Comparison of ENCODE assay signal across 1 cellular context in the genomic region with DNA sequence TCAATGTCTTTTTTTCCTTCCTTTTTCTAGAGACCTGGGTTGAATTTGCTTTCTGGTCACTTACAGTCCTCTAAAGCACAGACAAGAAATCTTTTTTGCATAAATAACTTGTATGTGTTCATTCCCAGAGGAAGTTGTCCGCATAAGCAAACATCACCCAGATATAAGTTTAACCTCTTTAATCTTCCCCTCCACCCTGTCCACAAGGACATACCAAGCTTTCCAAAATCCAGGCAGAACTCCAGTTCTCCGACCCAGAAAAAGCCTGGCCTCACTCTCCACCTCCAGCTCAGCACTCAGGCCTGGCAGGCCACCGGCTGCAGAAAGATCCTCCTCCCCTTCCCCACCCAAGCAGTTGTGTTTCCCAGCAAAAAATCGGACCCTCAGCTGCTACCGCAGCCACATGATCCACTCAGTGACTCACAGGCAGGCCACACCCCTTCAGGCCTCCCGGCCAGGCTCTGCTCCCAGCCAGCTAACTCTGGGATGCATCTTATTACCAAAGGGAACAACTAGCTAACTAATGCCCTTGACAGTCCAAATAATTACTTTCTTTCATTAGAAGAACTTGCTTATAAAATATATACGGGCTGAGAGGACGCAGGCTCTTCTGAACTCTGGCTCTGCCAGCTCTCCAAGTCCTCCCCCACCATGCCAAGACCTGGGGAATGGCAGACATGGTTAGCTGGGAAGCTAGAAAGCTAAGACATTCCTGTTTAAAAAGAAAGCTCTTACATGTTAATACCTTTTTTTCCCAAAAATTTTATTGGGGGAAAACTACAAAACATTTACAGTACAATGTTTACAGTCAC.
A peak's percentile ranks its signal among the peaks of the same experiment; 100 is the strongest.
TF ChIP-seq lines count a peak whose summit lies in the region.

No MANE protein-coding gene starts in this region.

TF ChIP-seq in HepG2, 621 proteins besides CTCF, POLR2A, EP300 and RAD21 (continued from another document and continues in another):
- TF ChIP-seq, protein P1, sequence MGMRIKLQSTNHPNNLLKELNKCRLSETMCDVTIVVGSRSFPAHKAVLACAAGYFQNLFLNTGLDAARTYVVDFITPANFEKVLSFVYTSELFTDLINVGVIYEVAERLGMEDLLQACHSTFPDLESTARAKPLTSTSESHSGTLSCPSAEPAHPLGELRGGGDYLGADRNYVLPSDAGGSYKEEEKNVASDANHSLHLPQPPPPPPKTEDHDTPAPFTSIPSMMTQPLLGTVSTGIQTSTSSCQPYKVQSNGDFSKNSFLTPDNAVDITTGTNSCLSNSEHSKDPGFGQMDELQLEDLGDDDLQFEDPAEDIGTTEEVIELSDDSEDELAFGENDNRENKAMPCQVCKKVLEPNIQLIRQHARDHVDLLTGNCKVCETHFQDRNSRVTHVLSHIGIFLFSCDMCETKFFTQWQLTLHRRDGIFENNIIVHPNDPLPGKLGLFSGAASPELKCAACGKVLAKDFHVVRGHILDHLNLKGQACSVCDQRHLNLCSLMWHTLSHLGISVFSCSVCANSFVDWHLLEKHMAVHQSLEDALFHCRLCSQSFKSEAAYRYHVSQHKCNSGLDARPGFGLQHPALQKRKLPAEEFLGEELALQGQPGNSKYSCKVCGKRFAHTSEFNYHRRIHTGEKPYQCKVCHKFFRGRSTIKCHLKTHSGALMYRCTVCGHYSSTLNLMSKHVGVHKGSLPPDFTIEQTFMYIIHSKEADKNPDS (CRISPR knock-in tag; IDR thresholded peaks at IDR 0.05): 0 out of 2 replicates have a peak, but pooled peaks have one; percentile 52
- peak; percentile 61 for TF ChIP-seq BCL6 (CRISPR knock-in tag; IDR thresholded peaks at IDR 0.05)
- TF ChIP-seq, protein P2, sequence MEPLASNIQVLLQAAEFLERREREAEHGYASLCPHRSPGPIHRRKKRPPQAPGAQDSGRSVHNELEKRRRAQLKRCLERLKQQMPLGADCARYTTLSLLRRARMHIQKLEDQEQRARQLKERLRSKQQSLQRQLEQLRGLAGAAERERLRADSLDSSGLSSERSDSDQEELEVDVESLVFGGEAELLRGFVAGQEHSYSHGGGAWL (CRISPR knock-in tag; IDR thresholded peaks at IDR 0.05): peak; percentile 64; the same call in 1 of the 2 replicates
- TF ChIP-seq TAF15 (IDR thresholded peaks at IDR 0.05; ENCODE audit: low read depth, low read length, poor library complexity, severe bottlenecking): peak; percentile 79
- no peak for TF ChIP-seq CCDC6 (CRISPR knock-in tag; IDR thresholded peaks at IDR 0.05)
- peak; percentile 74; the same call in 1 of the 2 replicates for TF ChIP-seq HOXA9 (CRISPR knock-in tag; IDR thresholded peaks at IDR 0.05; ENCODE audit: borderline replicate concordance)
- peak; percentile 81; the same call in 1 of the 2 replicates for TF ChIP-seq U2AF2 (IDR thresholded peaks at IDR 0.05; ENCODE audit: low read depth, low read length)
- peak; percentile 31 for TF ChIP-seq PRPF4 (IDR thresholded peaks at IDR 0.05; ENCODE audit: low read depth, low read length, poor library complexity, severe bottlenecking)
- TF ChIP-seq ZNF816 (CRISPR knock-in tag; IDR thresholded peaks at IDR 0.05; ENCODE audit: borderline replicate concordance): no peak; the same call in 1 of the 2 replicates
- TF ChIP-seq ZNF644 (CRISPR knock-in tag; IDR thresholded peaks at IDR 0.05; ENCODE audit: low read depth): peak; percentile 28; the same call in 1 of the 2 replicates
- TF ChIP-seq, protein P3, sequence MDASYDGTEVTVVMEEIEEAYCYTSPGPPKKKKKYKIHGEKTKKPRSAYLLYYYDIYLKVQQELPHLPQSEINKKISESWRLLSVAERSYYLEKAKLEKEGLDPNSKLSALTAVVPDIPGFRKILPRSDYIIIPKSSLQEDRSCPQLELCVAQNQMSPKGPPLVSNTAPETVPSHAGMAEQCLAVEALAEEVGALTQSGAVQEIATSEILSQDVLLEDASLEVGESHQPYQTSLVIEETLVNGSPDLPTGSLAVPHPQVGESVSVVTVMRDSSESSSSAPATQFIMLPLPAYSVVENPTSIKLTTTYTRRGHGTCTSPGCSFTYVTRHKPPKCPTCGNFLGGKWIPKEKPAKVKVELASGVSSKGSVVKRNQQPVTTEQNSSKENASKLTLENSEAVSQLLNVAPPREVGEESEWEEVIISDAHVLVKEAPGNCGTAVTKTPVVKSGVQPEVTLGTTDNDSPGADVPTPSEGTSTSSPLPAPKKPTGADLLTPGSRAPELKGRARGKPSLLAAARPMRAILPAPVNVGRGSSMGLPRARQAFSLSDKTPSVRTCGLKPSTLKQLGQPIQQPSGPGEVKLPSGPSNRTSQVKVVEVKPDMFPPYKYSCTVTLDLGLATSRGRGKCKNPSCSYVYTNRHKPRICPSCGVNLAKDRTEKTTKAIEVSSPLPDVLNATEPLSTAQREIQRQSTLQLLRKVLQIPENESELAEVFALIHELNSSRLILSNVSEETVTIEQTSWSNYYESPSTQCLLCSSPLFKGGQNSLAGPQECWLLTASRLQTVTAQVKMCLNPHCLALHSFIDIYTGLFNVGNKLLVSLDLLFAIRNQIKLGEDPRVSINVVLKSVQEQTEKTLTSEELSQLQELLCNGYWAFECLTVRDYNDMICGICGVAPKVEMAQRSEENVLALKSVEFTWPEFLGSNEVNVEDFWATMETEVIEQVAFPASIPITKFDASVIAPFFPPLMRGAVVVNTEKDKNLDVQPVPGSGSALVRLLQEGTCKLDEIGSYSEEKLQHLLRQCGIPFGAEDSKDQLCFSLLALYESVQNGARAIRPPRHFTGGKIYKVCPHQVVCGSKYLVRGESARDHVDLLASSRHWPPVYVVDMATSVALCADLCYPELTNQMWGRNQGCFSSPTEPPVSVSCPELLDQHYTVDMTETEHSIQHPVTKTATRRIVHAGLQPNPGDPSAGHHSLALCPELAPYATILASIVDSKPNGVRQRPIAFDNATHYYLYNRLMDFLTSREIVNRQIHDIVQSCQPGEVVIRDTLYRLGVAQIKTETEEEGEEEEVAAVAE (CRISPR knock-in tag; IDR thresholded peaks at IDR 0.05; ENCODE audit: borderline replicate concordance): peak; percentile 71; the same call in 1 of the 2 replicates
- peak; percentile 57; the same call in 1 of the 2 replicates for TF ChIP-seq SP4 (CRISPR knock-in tag; IDR thresholded peaks at IDR 0.05)
- TF ChIP-seq, protein P4, sequence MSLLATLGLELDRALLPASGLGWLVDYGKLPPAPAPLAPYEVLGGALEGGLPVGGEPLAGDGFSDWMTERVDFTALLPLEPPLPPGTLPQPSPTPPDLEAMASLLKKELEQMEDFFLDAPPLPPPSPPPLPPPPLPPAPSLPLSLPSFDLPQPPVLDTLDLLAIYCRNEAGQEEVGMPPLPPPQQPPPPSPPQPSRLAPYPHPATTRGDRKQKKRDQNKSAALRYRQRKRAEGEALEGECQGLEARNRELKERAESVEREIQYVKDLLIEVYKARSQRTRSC (CRISPR knock-in tag; IDR thresholded peaks at IDR 0.05; ENCODE audit: low read depth): no peak
- TF ChIP-seq, protein P5, sequence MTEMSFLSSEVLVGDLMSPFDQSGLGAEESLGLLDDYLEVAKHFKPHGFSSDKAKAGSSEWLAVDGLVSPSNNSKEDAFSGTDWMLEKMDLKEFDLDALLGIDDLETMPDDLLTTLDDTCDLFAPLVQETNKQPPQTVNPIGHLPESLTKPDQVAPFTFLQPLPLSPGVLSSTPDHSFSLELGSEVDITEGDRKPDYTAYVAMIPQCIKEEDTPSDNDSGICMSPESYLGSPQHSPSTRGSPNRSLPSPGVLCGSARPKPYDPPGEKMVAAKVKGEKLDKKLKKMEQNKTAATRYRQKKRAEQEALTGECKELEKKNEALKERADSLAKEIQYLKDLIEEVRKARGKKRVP (CRISPR knock-in tag; IDR thresholded peaks at IDR 0.05): peak in 1 of 2 experiments; percentile 65; a peak in 2 of 4 replicates
- peak; percentile 67 for TF ChIP-seq ATF7-NPFF (CRISPR knock-in tag; IDR thresholded peaks at IDR 0.05; ENCODE audit: low read depth)
- no peak for TF ChIP-seq ZNF20 (CRISPR knock-in tag; IDR thresholded peaks at IDR 0.05)
- TF ChIP-seq, protein P6, sequence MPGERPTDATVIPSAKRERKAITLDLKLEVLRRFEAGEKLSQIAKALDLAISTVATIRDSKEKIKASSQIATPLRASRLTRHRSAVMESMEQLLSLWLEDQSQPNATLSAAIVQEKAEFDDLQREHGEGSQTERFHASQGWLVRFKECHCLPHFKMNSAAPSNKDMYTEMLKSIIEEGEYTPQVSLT (CRISPR knock-in tag; IDR thresholded peaks at IDR 0.05; ENCODE audit: borderline replicate concordance, low read depth): 0 out of 2 replicates have a peak, but pooled peaks have one; percentile 75
- TF ChIP-seq GTF3A (CRISPR knock-in tag; conservative IDR thresholded peaks at IDR 0.05): no peak
- TF ChIP-seq, protein P7, sequence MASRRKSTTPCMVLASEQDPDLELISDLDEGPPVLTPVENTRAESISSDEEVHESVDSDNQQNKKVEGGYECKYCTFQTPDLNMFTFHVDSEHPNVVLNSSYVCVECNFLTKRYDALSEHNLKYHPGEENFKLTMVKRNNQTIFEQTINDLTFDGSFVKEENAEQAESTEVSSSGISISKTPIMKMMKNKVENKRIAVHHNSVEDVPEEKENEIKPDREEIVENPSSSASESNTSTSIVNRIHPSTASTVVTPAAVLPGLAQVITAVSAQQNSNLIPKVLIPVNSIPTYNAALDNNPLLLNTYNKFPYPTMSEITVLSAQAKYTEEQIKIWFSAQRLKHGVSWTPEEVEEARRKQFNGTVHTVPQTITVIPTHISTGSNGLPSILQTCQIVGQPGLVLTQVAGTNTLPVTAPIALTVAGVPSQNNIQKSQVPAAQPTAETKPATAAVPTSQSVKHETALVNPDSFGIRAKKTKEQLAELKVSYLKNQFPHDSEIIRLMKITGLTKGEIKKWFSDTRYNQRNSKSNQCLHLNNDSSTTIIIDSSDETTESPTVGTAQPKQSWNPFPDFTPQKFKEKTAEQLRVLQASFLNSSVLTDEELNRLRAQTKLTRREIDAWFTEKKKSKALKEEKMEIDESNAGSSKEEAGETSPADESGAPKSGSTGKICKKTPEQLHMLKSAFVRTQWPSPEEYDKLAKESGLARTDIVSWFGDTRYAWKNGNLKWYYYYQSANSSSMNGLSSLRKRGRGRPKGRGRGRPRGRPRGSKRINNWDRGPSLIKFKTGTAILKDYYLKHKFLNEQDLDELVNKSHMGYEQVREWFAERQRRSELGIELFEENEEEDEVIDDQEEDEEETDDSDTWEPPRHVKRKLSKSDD (CRISPR knock-in tag; IDR thresholded peaks at IDR 0.05; ENCODE audit: low read depth): 0 out of 2 replicates have a peak, but pooled peaks have one; percentile 54
- TF ChIP-seq GZF1 (CRISPR knock-in tag; IDR thresholded peaks at IDR 0.05): peak; percentile 86; the same call in 1 of the 2 replicates
- 0 out of 2 replicates have a peak, but pooled peaks have one; percentile 36 for TF ChIP-seq ZNF629 (CRISPR knock-in tag; conservative IDR thresholded peaks at IDR 0.05)
- TF ChIP-seq ETV6 (CRISPR knock-in tag; conservative IDR thresholded peaks at IDR 0.05): 0 out of 2 replicates have a peak, but pooled peaks have one; percentile 73
- TF ChIP-seq MEIS2 (CRISPR knock-in tag; IDR thresholded peaks at IDR 0.05): peak; percentile 69; the same call in 1 of the 2 replicates
- no peak for TF ChIP-seq ZNF383 (CRISPR knock-in tag; IDR thresholded peaks at IDR 0.05; ENCODE audit: borderline replicate concordance)
- peak; percentile 79 for TF ChIP-seq ZSCAN21 (CRISPR knock-in tag; IDR thresholded peaks at IDR 0.05; ENCODE audit: borderline replicate concordance)
- no peak for TF ChIP-seq ZNF143 (CRISPR knock-in tag; IDR thresholded peaks at IDR 0.05)
- TF ChIP-seq, protein P8, sequence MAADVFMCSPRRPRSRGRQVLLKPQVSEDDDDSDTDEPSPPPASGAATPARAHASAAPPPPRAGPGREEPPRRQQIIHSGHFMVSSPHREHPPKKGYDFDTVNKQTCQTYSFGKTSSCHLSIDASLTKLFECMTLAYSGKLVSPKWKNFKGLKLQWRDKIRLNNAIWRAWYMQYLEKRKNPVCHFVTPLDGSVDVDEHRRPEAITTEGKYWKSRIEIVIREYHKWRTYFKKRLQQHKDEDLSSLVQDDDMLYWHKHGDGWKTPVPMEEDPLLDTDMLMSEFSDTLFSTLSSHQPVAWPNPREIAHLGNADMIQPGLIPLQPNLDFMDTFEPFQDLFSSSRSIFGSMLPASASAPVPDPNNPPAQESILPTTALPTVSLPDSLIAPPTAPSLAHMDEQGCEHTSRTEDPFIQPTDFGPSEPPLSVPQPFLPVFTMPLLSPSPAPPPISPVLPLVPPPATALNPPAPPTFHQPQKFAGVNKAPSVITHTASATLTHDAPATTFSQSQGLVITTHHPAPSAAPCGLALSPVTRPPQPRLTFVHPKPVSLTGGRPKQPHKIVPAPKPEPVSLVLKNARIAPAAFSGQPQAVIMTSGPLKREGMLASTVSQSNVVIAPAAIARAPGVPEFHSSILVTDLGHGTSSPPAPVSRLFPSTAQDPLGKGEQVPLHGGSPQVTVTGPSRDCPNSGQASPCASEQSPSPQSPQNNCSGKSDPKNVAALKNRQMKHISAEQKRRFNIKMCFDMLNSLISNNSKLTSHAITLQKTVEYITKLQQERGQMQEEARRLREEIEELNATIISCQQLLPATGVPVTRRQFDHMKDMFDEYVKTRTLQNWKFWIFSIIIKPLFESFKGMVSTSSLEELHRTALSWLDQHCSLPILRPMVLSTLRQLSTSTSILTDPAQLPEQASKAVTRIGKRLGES (CRISPR knock-in tag; IDR thresholded peaks at IDR 0.05; ENCODE audit: borderline replicate concordance): no peak
- TF ChIP-seq ZC3H13 (CRISPR knock-in tag; IDR thresholded peaks at IDR 0.05): peak; percentile 100
- peak; percentile 78 for TF ChIP-seq ZMYM3 (CRISPR knock-in tag; IDR thresholded peaks at IDR 0.05)
- TF ChIP-seq ZNF761 (CRISPR knock-in tag; conservative IDR thresholded peaks at IDR 0.05): peak; percentile 84; the same call in 1 of the 2 replicates
- 0 out of 2 replicates have a peak, but pooled peaks have one; percentile 49 for TF ChIP-seq ZNF501 (CRISPR knock-in tag; IDR thresholded peaks at IDR 0.05)
- peak; percentile 75; the same call in 1 of the 2 replicates for TF ChIP-seq ZNF124 (CRISPR knock-in tag; IDR thresholded peaks at IDR 0.05)
- TF ChIP-seq, protein P9, sequence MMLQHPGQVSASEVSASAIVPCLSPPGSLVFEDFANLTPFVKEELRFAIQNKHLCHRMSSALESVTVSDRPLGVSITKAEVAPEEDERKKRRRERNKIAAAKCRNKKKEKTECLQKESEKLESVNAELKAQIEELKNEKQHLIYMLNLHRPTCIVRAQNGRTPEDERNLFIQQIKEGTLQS (CRISPR knock-in tag; IDR thresholded peaks at IDR 0.05): peak; percentile 78
- no peak for TF ChIP-seq ZNF75D (CRISPR knock-in tag; IDR thresholded peaks at IDR 0.05; ENCODE audit: borderline replicate concordance)
- TF ChIP-seq HNRNPUL1 (IDR thresholded peaks at IDR 0.05; ENCODE audit: low read depth, low read length): no peak
- no peak for TF ChIP-seq PLRG1 (conservative IDR thresholded peaks at IDR 0.05)
- TF ChIP-seq SIX4 (CRISPR knock-in tag; IDR thresholded peaks at IDR 0.05): peak; percentile 83
- TF ChIP-seq, protein P10, sequence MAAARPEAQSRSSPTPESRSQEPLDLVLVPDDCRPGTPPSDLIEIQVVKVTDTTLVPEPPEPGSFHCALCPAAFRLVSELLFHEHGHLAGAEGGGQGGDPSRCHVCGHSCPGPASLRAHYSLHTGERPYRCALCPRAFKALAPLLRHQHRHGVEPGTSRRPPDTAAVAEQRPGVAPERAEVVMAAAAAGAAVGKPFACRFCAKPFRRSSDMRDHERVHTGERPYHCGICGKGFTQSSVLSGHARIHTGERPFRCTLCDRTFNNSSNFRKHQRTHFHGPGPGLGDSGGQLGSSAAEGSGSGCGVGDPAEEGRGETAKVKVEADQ (CRISPR knock-in tag; IDR thresholded peaks at IDR 0.05; ENCODE audit: borderline replicate concordance): peak; percentile 57; the same call in 1 of the 2 replicates
- TF ChIP-seq ZNF510 (CRISPR knock-in tag; IDR thresholded peaks at IDR 0.05; ENCODE audit: low read depth): no peak
- peak; percentile 71; the same call in 1 of the 2 replicates for TF ChIP-seq FOSL1 (CRISPR knock-in tag; IDR thresholded peaks at IDR 0.05; ENCODE audit: borderline replicate concordance)
- no peak for TF ChIP-seq LCORL (IDR thresholded peaks at IDR 0.05)
- peak; percentile 84; the same call in 1 of the 2 replicates for TF ChIP-seq LCORL (CRISPR knock-in tag; IDR thresholded peaks at IDR 0.05)
- TF ChIP-seq ZNF83 (CRISPR knock-in tag; IDR thresholded peaks at IDR 0.05; ENCODE audit: borderline replicate concordance): no peak
- TF ChIP-seq FOXJ3 (CRISPR knock-in tag; IDR thresholded peaks at IDR 0.05; ENCODE audit: borderline replicate concordance): peak; percentile 55; the same call in 1 of the 2 replicates
